ENCODE assay signal across 26 cellular contexts in the genomic region with DNA sequence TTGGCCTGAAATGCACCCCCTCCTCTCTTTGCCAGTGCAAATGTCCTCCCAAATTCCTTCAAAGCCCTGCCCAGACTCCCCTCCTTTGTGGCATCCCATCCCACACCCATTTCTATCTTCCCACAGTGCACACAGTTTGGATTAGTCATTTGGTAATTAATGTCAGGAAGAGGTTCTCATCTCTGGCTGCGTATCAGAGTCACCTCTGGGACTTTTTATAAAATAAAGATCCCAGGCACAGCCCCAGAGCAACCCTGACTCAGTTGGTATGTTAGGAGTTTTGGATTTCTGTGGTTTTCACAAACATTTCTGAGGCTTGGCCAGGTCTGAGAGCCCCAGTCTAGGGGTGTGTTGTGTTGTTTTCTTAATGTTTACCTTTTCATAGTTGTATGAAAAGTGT. TPM values are rescaled to one million over a fixed set of nuclear protein-coding genes. Genes with fewer than 3 reads are reported as not detected.
DNase-seq lines count a peak whose midpoint lies in the region; ATAC-seq, FAIRE-seq and TF ChIP-seq lines count a peak whose summit lies in the region.
"Had no signal": no experiment of that assay in that cellular context is flagged by ENCODE, and none has a peak within 500 bp of the region (broad histone marks: within the 10 kb centered on the region; RNA-seq: fewer than 3 reads in every experiment).

No MANE protein-coding gene starts in this region.

- no peaks in the 10 kb centered on the region for H3K27me3 Mint-ChIP-seq in activated naive CD4-positive, alpha-beta T cell treated with anti-CD3 and anti-CD28 coated beads, Interleukin-2, amount 10 ng/mL, durations not matched to agents 7 days and 5 days

- CTCF ChIA-PET in activated naive CD4-positive, alpha-beta T cell treated with anti-CD3 and anti-CD28 coated beads, Interleukin-2, amount 10 ng/mL, durations not matched to agents 7 days and 5 days (lab: Charles Lee), result no interaction called here

- H3K9me3 Mint-ChIP-seq in activated naive CD4-positive, alpha-beta T cell treated with anti-CD3 and anti-CD28 coated beads, Interleukin-2, amount 10 ng/mL, durations not matched to agents 7 days and 5 days, result peaks cover 5% of the 10 kb centered on the region
- H3K9me3 Mint-ChIP-seq: activated T-helper 1 cell treated with anti-CD3 and anti-CD28 coated beads, Interleukin-12 subunit alpha, Interleukin-12 subunit beta, Interleukin-2, Interleukin-4 antibody, amounts not matched to agents 30 ng/mL and 10 ng/mL and 1 ng/mL, durations not matched to agents 14 hours and 24 hours and 36 hours; neural crest cell had no signal

- peaks cover 2% of the 10 kb centered on the region for H3K4me1 Mint-ChIP-seq in activated naive CD4-positive, alpha-beta T cell treated with anti-CD3 and anti-CD28 coated beads, Interleukin-2, amount 10 ng/mL, durations not matched to agents 7 days and 5 days
- H3K4me1 Mint-ChIP-seq: CD8-positive, alpha-beta memory T cell; neural crest cell had no signal

- TF ChIP-seq CTCF in fibroblast of mammary gland (conservative IDR thresholded peaks at IDR 0.05; ENCODE audit: control insufficient read depth, insufficient read depth, low read depth, low read length), result no peak

- peak; percentile 32 for DNase-seq in ELR (ENCODE audit: low read depth)
- peak; percentile 34 for DNase-seq in M059J (ENCODE audit: low read depth)
- DNase-seq in fibroblast of mammary gland (ENCODE audit: low read depth), result peak; percentile 48
- DNase-seq in urothelium cell line (ENCODE audit: low spot score), result peak; percentile 26
- DNase-seq in RKO (ENCODE audit: low spot score), result no peak
- no peak for DNase-seq in activated naive CD4-positive, alpha-beta T cell treated with anti-CD3 and anti-CD28 coated beads, Interleukin-2, amount 10 ng/mL, durations not matched to agents 7 days and 5 days
- DNase-seq: activated CD4-positive, alpha-beta T cell treated with anti-CD3 and anti-CD28 coated beads, Interleukin-2, amount 50 U/mL, for 4 hours; activated naive CD4-positive, alpha-beta T cell treated with anti-CD3 and anti-CD28 coated beads, Interleukin-2, amount 50 U/mL, for 16 hours; AML-193; amygdala; CD8-positive, alpha-beta memory T cell; effector CD4-positive, alpha-beta T cell; foreskin melanocyte; GOT3; left colon; MM.1S; NCI-H2029; right cardiac atrium; stimulated activated CD4-positive, alpha-beta T cell treated with anti-CD3 and anti-CD28 coated beads, Interleukin-4, amount 100 ng/mL, for 1 hour; T-helper 1 cell; upper lobe of left lung had no signal

- no peak for FAIRE-seq in urothelium cell line (lab: Jason Lieb, UNC)
- FAIRE-seq: bronchial epithelial cell had no signal

- no peak overlapping the region for H3K27ac Mint-ChIP-seq in activated naive CD4-positive, alpha-beta T cell treated with anti-CD3 and anti-CD28 coated beads, Interleukin-2, amount 10 ng/mL, durations not matched to agents 7 days and 5 days
- H3K27ac Mint-ChIP-seq: activated T-helper 1 cell treated with anti-CD3 and anti-CD28 coated beads, Interleukin-12 subunit alpha, Interleukin-12 subunit beta, Interleukin-2, Interleukin-4 antibody, amounts not matched to agents 30 ng/mL and 10 ng/mL and 1 ng/mL, durations not matched to agents 14 hours and 24 hours and 36 hours had no signal

- no peak overlapping the region for H3K4me3 Mint-ChIP-seq in activated naive CD4-positive, alpha-beta T cell treated with anti-CD3 and anti-CD28 coated beads, Interleukin-2, amount 10 ng/mL, durations not matched to agents 7 days and 5 days
- H3K4me3 Mint-ChIP-seq: activated T-helper 1 cell treated with anti-CD3 and anti-CD28 coated beads, Interleukin-12 subunit alpha, Interleukin-12 subunit beta, Interleukin-2, Interleukin-4 antibody, amounts not matched to agents 30 ng/mL and 10 ng/mL and 1 ng/mL, durations not matched to agents 14 hours and 24 hours and 36 hours; CD8-positive, alpha-beta memory T cell; neural crest cell had no signal

- no peaks in the 10 kb centered on the region for H3K36me3 Mint-ChIP-seq in activated naive CD4-positive, alpha-beta T cell treated with anti-CD3 and anti-CD28 coated beads, Interleukin-2, amount 10 ng/mL, durations not matched to agents 7 days and 5 days

- ATAC-seq in HG03521 (IDR thresholded peaks at IDR 0.05; ENCODE audit: unreplicated experiment), result no peak
- ATAC-seq: left colon, Panc1, right cardiac atrium had no signal

- no peak overlapping the region for H3K4me3 ChIP-seq in fibroblast of mammary gland (ENCODE audit: control insufficient read depth, low read depth, low read length)
- H3K4me3 ChIP-seq: upper lobe of left lung had no signal

RNA-seq across cellular contexts. Expression of gene C3orf20, which starts 41.7 kb away (rescaled TPM):
- not detected in 2 replicates for total RNA-seq in M059J (2014; rRNA removed; shearing (Covaris generic))

Comparison
In these comparisons a context has a peak if more than half of its experiments do, and no peak if none do; other contexts are left out.
1. DNase-seq: peak in ELR (single experiment), M059J (single experiment), fibroblast of mammary gland (single experiment) and urothelium cell line (single experiment); none in RKO (single experiment) and activated naive CD4-positive, alpha-beta T cell treated with anti-CD3 and anti-CD28 coated beads, Interleukin-2, amount 10 ng/mL, durations not matched to agents 7 days and 5 days (single experiment).